Comparison of ENCODE assay signal across 8 cellular contexts in genomic region chr6:163460307-163460782, GRCh38. TPM values are rescaled to one million over a fixed set of nuclear protein-coding genes. Genes with fewer than 3 reads are reported as not detected.
A peak's percentile ranks its signal among the peaks of the same experiment; 100 is the strongest.
DNase-seq lines count a peak whose midpoint lies in the region; ATAC-seq lines count a peak whose summit lies in the region.

No MANE protein-coding gene starts in this region.

- intact Hi-C loops in sciatic nerve (cut with DNase I): no loop called here

- in situ Hi-C loops in SK-MEL-5 (cut with HindIII; ENCODE audit: low pct_unique_long_range_greater_than_20kb, low sequenced_read_pairs): no loop called here

- ATAC-seq in HG02840 (IDR thresholded peaks at IDR 0.05; ENCODE audit: low FRiP score, unreplicated experiment): peak; percentile 91
- ATAC-seq in esophagus mucosa: peak; percentile 52
- ATAC-seq in sciatic nerve: peak; percentile 66

- DNase-seq in activated CD8-positive, alpha-beta memory T cell treated with anti-CD3 and anti-CD28 coated beads for 24 hours: peak; percentile 60
- no peak for DNase-seq in activated CD8-positive, alpha-beta memory T cell treated with anti-CD3 and anti-CD28 coated beads, Interleukin-2, amount 50 U/mL, for 48 hours
- peak; percentile 43 for DNase-seq in SK-MEL-5 (ENCODE audit: low read depth, low spot score)
- no peak for DNase-seq in sciatic nerve (ENCODE audit: low spot score)
- no peak for DNase-seq in NCI-H2196 treated with DMSO at 0.1 percent for 48 hours (lab: John Stamatoyannopoulos, UW; ENCODE audit: unreplicated experiment)
- no peak for DNase-seq in stimulated activated CD4-positive, alpha-beta T cell treated with anti-CD3 and anti-CD28 coated beads, Interleukin-12 subunit alpha, Interleukin-12 subunit beta, amount 100 ng/mL, for 4 hours

RNA-seq across cellular contexts. Expression of gene QKI, which starts 45.8 kb away (rescaled TPM):
- total RNA-seq in SK-MEL-5 (2014; rRNA removed; shearing (Covaris generic)): 61.1 and 62.9 TPM in 2 replicates
- 55.8 and 82.3 TPM in 2 replicates for polyA plus RNA-seq in SK-MEL-5 (2015; cell fraction: cytosol; rRNA removed)
- polyA plus RNA-seq in SK-MEL-5 (2015; cell fraction: nucleus; rRNA removed): 33.4 and 35.4 TPM in 2 replicates
- total RNA-seq in esophagus mucosa: 39.6 TPM
- 755 TPM for total RNA-seq in sciatic nerve

Comparison
In these comparisons a context has a peak if more than half of its experiments do, and no peak if none do; other contexts are left out.
1. DNase-seq: peak in activated CD8-positive, alpha-beta memory T cell treated with anti-CD3 and anti-CD28 coated beads for 24 hours (single experiment) and SK-MEL-5 (single experiment); none in activated CD8-positive, alpha-beta memory T cell treated with anti-CD3 and anti-CD28 coated beads, Interleukin-2, amount 50 U/mL, for 48 hours (single experiment), sciatic nerve (single experiment), NCI-H2196 treated with DMSO at 0.1 percent for 48 hours (single experiment) and stimulated activated CD4-positive, alpha-beta T cell treated with anti-CD3 and anti-CD28 coated beads, Interleukin-12 subunit alpha, Interleukin-12 subunit beta, amount 100 ng/mL, for 4 hours (single experiment).
2. RNA of gene QKI, which starts 45.8 kb away (total RNA-seq): 755 TPM in sciatic nerve (single experiment); 61.1 to 62.9 TPM in SK-MEL-5 and 39.6 TPM in esophagus mucosa (single experiment); every median in the first group is over 10 times any median in the second.
3. Peak in every context shown above with its lines, with median percentiles within 50 percentile points of each other: ATAC-seq.